In genomic region chr6:15948930-15949900, GRCh38 we compare ENCODE assay signal across 10 cellular contexts.
A peak's percentile ranks its signal among the peaks of the same experiment; 100 is the strongest.
DNase-seq lines count a peak whose midpoint lies in the region; ATAC-seq and TF ChIP-seq lines count a peak whose summit lies in the region.
"Had no signal": no experiment of that assay in that cellular context is flagged by ENCODE, and none has a peak within 500 bp of the region (broad histone marks: within the 10 kb centered on the region; RNA-seq: fewer than 3 reads in every experiment).

No MANE protein-coding gene starts in this region.

- intact Hi-C loops in MCF 10A (cut with micrococcal nuclease) = no loop called here
- intact Hi-C loops in breast epithelium (cut with DNase I; ENCODE audit: low total_unique reads) = no loop called here

- TF ChIP-seq EP300 in upper lobe of left lung (IDR thresholded peaks at IDR 0.05) = peak in 1 of 4 donors; percentile 57

- no peaks in the 10 kb centered on the region for H3K36me3 ChIP-seq in breast epithelium
- no peaks in the 10 kb centered on the region for H3K36me3 ChIP-seq in upper lobe of left lung
- H3K36me3 ChIP-seq: thyroid gland had no signal

- ATAC-seq in foreskin keratinocyte = peak; percentile 55
- ATAC-seq in upper lobe of left lung (ENCODE audit: low FRiP score in 2 of 2) = peak; percentile 53 to 79
- no peak for ATAC-seq in HG03378 (IDR thresholded peaks at IDR 0.05; ENCODE audit: unreplicated experiment)

- no peak overlapping the region for H3K27ac ChIP-seq in breast epithelium
- peak overlapping the region; percentile 18 for H3K27ac ChIP-seq in foreskin keratinocyte
- H3K27ac ChIP-seq in upper lobe of left lung = no peak overlapping the region
- H3K27ac ChIP-seq: thyroid gland had no signal

- H3K4me1 ChIP-seq in breast epithelium = no peaks in the 10 kb centered on the region
- peaks cover 18% of the 10 kb centered on the region for H3K4me1 ChIP-seq in foreskin keratinocyte
- H3K4me1 ChIP-seq in upper lobe of left lung = peaks cover 19 to 35% (median 26%) of the 10 kb centered on the region in 4 donors

- H3K4me3 ChIP-seq in breast epithelium = no peak overlapping the region
- H3K4me3 ChIP-seq in upper lobe of left lung = no peak overlapping the region
- H3K4me3 ChIP-seq: thyroid gland had no signal

- no TSS peak for BruUV-seq in MCF 10A (replicated peaks; lab: Mats Ljungman, UMichigan)

- no peak for TF ChIP-seq CTCF in MCF 10A (IDR thresholded peaks at IDR 0.05; ENCODE audit: unreplicated experiment)
- TF ChIP-seq CTCF in breast epithelium (IDR thresholded peaks at IDR 0.05) = no peak
- TF ChIP-seq CTCF in foreskin keratinocyte (conservative IDR thresholded peaks at IDR 0.05) = no peak
- TF ChIP-seq CTCF in upper lobe of left lung (IDR thresholded peaks at IDR 0.05) = no peak

- H3K9me3 ChIP-seq in breast epithelium = no peaks in the 10 kb centered on the region
- H3K9me3 ChIP-seq in upper lobe of left lung = no peaks in the 10 kb centered on the region
- H3K9me3 ChIP-seq: thyroid gland had no signal

- DNase-seq in MCF 10A (ENCODE audit: unreplicated experiment) = peak; percentile 29
- no peak for DNase-seq in breast epithelium (ENCODE audit: low spot score in 2 of 2)
- peak; percentile 100 for DNase-seq in NCI-H748 treated with DMSO at 0.1 percent for 48 hours (lab: John Stamatoyannopoulos, UW)
- DNase-seq in foreskin keratinocyte = peak; percentile 63 to 65
- peak in 1 of 2 donors; percentile 77 for DNase-seq in upper lobe of left lung
- DNase-seq in KG1 (lab: John Stamatoyannopoulos, UW) = no peak
- DNase-seq in T-helper 2 cell treated with Interferon-gamma antibody and Interleukin-4, amounts not matched to agents 5 μg/mL and 100 μg/mL, for 36 hours (ENCODE audit: low spot score) = no peak
- DNase-seq: stimulated activated CD4-positive, alpha-beta T cell treated with anti-CD3 and anti-CD28 coated beads, Interleukin-15, amount 100 ng/mL, for 24 hours; thyroid gland had no signal

- H3K4me1 Mint-ChIP-seq in MCF 10A (ENCODE audit: insufficient read depth, unreplicated experiment) = no peaks in the 10 kb centered on the region
- H3K4me1 Mint-ChIP-seq in T-helper 2 cell treated with Interferon-gamma antibody and Interleukin-4, amounts not matched to agents 5 μg/mL and 100 μg/mL, for 36 hours (ENCODE audit: low read depth) = peaks cover 19% of the 10 kb centered on the region

- H3K27me3 Mint-ChIP-seq in MCF 10A (ENCODE audit: insufficient read depth, unreplicated experiment) = no peaks in the 10 kb centered on the region
- H3K27me3 Mint-ChIP-seq in T-helper 2 cell treated with Interferon-gamma antibody and Interleukin-4, amounts not matched to agents 5 μg/mL and 100 μg/mL, for 36 hours (ENCODE audit: low read depth) = no peaks in the 10 kb centered on the region

- no peak overlapping the region for H3K27ac Mint-ChIP-seq in MCF 10A (ENCODE audit: low read depth, unreplicated experiment)
- H3K27ac Mint-ChIP-seq in T-helper 2 cell treated with Interferon-gamma antibody and Interleukin-4, amounts not matched to agents 5 μg/mL and 100 μg/mL, for 36 hours = no peak overlapping the region

- 45 to 55% methylated on average over 10 of the region's 10 CpGs for whole genome bisulfite sequencing in upper lobe of left lung, 2 donors

- no peaks in the 10 kb centered on the region for H3K36me3 Mint-ChIP-seq in MCF 10A (ENCODE audit: insufficient read depth, unreplicated experiment)
- no peaks in the 10 kb centered on the region for H3K36me3 Mint-ChIP-seq in T-helper 2 cell treated with Interferon-gamma antibody and Interleukin-4, amounts not matched to agents 5 μg/mL and 100 μg/mL, for 36 hours (ENCODE audit: low read depth)

- CTCF ChIA-PET in MCF 10A (lab: Yijun Ruan, JAX) = interaction anchor here (0.6 to 1.6 kb wide), 2 partner anchors 14 to 83 kb away, joined by 3 read pairs; no protein-coding TSS in a partner anchor

- no peaks in the 10 kb centered on the region for H3K9me3 Mint-ChIP-seq in MCF 10A (ENCODE audit: unreplicated experiment)
- no peaks in the 10 kb centered on the region for H3K9me3 Mint-ChIP-seq in T-helper 2 cell treated with Interferon-gamma antibody and Interleukin-4, amounts not matched to agents 5 μg/mL and 100 μg/mL, for 36 hours

- TF ChIP-seq POLR2A in breast epithelium (IDR thresholded peaks at IDR 0.05) = no peak
- no peak for TF ChIP-seq POLR2A in upper lobe of left lung (IDR thresholded peaks at IDR 0.05)

- POLR2A ChIA-PET in MCF 10A (lab: Yijun Ruan, JAX) = no interaction called here

- no peak overlapping the region for H3K4me3 Mint-ChIP-seq in MCF 10A (ENCODE audit: unreplicated experiment)
- no peak overlapping the region for H3K4me3 Mint-ChIP-seq in T-helper 2 cell treated with Interferon-gamma antibody and Interleukin-4, amounts not matched to agents 5 μg/mL and 100 μg/mL, for 36 hours

- H3K27me3 ChIP-seq in breast epithelium (no peaks in the 10 kb centered on the region), foreskin keratinocyte (no peaks in the 10 kb centered on the region), upper lobe of left lung (no peaks in the 10 kb centered on the region)
- H3K27me3 ChIP-seq: thyroid gland had no signal

Comparison
In these comparisons a context has a peak if more than half of its experiments do, and no peak if none do; other contexts are left out.
1. DNase-seq: peak in MCF 10A (single experiment), NCI-H748 treated with DMSO at 0.1 percent for 48 hours (single experiment) and foreskin keratinocyte (2 of 2); none in breast epithelium (0 of 2), KG1 (single experiment) and T-helper 2 cell treated with Interferon-gamma antibody and Interleukin-4, amounts not matched to agents 5 μg/mL and 100 μg/mL, for 36 hours (single experiment).